15 cellular contexts compared by ENCODE assay signal in genomic region chr14:90458536-90458935, GRCh38.
DNase-seq lines count a peak whose midpoint lies in the region; ATAC-seq and TF ChIP-seq lines count a peak whose summit lies in the region.
"Had no signal": no experiment of that assay in that cellular context is flagged by ENCODE, and none has a peak within 500 bp of the region (broad histone marks: within the 10 kb centered on the region; RNA-seq: fewer than 3 reads in every experiment).

No MANE protein-coding gene starts in this region.

- H3K36me3 ChIP-seq in prostate gland: no peaks in the 10 kb centered on the region
- no peaks in the 10 kb centered on the region for H3K36me3 ChIP-seq in MG63
- H3K36me3 ChIP-seq: BLaER1 treated with 17β-estradiol and CSF1 and Interleukin-3, amounts not matched to agents 10 nM and 100 nM had no signal

- 21% methylated on average over 1 of the region's 1 CpG for WGBS in prostate gland

- no peaks in the 10 kb centered on the region for H3K4me1 ChIP-seq in prostate gland (replicated peaks)

- TF ChIP-seq POLR2A in prostate gland (IDR thresholded peaks at IDR 0.05): no peak

- TF ChIP-seq CTCF in VCaP (conservative IDR thresholded peaks at IDR 0.05) (no peak), prostate gland (IDR thresholded peaks at IDR 0.05) (no peak)

- ATAC-seq in GM18909 (IDR thresholded peaks at IDR 0.05; ENCODE audit: poor library complexity, unreplicated experiment) (no peak), GM21526 (IDR thresholded peaks at IDR 0.05; ENCODE audit: low FRiP score, unreplicated experiment) (no peak)

- intact Hi-C loops in prostate gland (cut with DNase I): no loop called here

- no peaks in the 10 kb centered on the region for H3K27me3 ChIP-seq in prostate gland (replicated peaks; ENCODE audit: insufficient read depth)
- H3K27me3 ChIP-seq in MG63: no peaks in the 10 kb centered on the region
- H3K27me3 ChIP-seq: BLaER1 treated with 17β-estradiol and CSF1 and Interleukin-3, amounts not matched to agents 10 nM and 100 nM had no signal

- H3K9me3 ChIP-seq in prostate gland (no peaks in the 10 kb centered on the region), MG63 (no peaks in the 10 kb centered on the region)

- H3K4me3 ChIP-seq in prostate gland: no peak overlapping the region
- no peak overlapping the region for H3K4me3 ChIP-seq in MG63
- H3K4me3 ChIP-seq: BLaER1 treated with 17β-estradiol and CSF1 and Interleukin-3, amounts not matched to agents 10 nM and 100 nM had no signal

- H3K27ac ChIP-seq in VCaP (peak overlapping the region; percentile 30), epithelial cell of prostate (peak overlapping the region; percentile 23), prostate gland (no peak overlapping the region)
- H3K27ac ChIP-seq: BLaER1 treated with 17β-estradiol and CSF1 and Interleukin-3, amounts not matched to agents 10 nM and 100 nM; HL-60 had no signal

- peak; percentile 43 for DNase-seq in HT-29 (ENCODE audit: low spot score)
- DNase-seq in epithelial cell of prostate (ENCODE audit: low read depth, low spot score): peak; percentile 20
- peak; percentile 48 for DNase-seq in prostate gland (ENCODE audit: low spot score)
- no peak for DNase-seq in MG63
- DNase-seq in dermis blood vessel endothelial cell: no peak
- DNase-seq: ACHN; CD4-positive, CD25-positive, alpha-beta regulatory T cell; HCEC 1CT; HFFc6; IMR-90 had no signal

Comparison
In these comparisons a context has a peak if more than half of its experiments do, and no peak if none do; other contexts are left out.
1. DNase-seq: peak in HT-29 (single experiment), epithelial cell of prostate (single experiment) and prostate gland (single experiment); none in MG63 (single experiment) and dermis blood vessel endothelial cell (single experiment).
2. H3K27ac ChIP-seq: peak in VCaP (single experiment) and epithelial cell of prostate (single experiment); none in prostate gland (0 of 2).